Comparison of ENCODE assay signal across 30 cellular contexts in genomic region chr4:53784112-53784511, GRCh38.
"Had no signal": no experiment of that assay in that cellular context is flagged by ENCODE, and none has a peak within 500 bp of the region (broad histone marks: within the 10 kb centered on the region; RNA-seq: fewer than 3 reads in every experiment).

No MANE protein-coding gene starts in this region.

- H3K79me2 ChIP-seq: parathyroid adenoma had no signal

- H3K27ac ChIP-seq: neutrophil, parathyroid adenoma, psoas muscle, right lobe of liver, sigmoid colon, stomach, thoracic aorta, thyroid gland, tibial nerve, upper lobe of left lung, vagina had no signal

- H3K27me3 ChIP-seq: neutrophil, right lobe of liver, sigmoid colon, thyroid gland, tibial nerve, upper lobe of left lung, vagina had no signal

- H2AFZ ChIP-seq: parathyroid adenoma had no signal

- FAIRE-seq: small intestine, urothelium cell line had no signal

- H3K9me3 ChIP-seq: neutrophil, psoas muscle, right lobe of liver, sigmoid colon, stomach, thoracic aorta, thyroid gland, tibial nerve, upper lobe of left lung, vagina had no signal

- H3K27ac Mint-ChIP-seq: naive thymus-derived CD8-positive, alpha-beta T cell; natural killer cell treated with Interleukin-12 subunit alpha and Interleukin-12 subunit beta and Interleukin-15 and Interleukin-18, amount 100 ng/mL, for 72 hours; progenitor cell of endocrine pancreas; stimulated activated effector memory CD8-positive, alpha-beta T cell treated with anti-CD3 and anti-CD28 coated beads, Interleukin-12 subunit alpha, Interleukin-12 subunit beta, amount 100 ng/mL, for 72 hours; stimulated activated naive B cell treated with anti-CD40 and anti-IgM and Interleukin-4, amounts not matched to agents 10 μg/mL and 1 μg/mL and 100 μg/mL, for 72 hours; stimulated activated naive CD8-positive, alpha-beta T cell treated with anti-CD3 and anti-CD28 coated beads, Interleukin-15, Interleukin-2, amounts not matched to agents 100 ng/mL and 50 ng/mL, for 24 hours had no signal

- H3K4me1 Mint-ChIP-seq: naive thymus-derived CD8-positive, alpha-beta T cell; neural crest cell; stimulated activated effector memory CD8-positive, alpha-beta T cell treated with anti-CD3 and anti-CD28 coated beads, Interleukin-12 subunit alpha, Interleukin-12 subunit beta, amount 100 ng/mL, for 72 hours; stimulated activated naive B cell treated with anti-CD40 and anti-IgM and Interleukin-4, amounts not matched to agents 10 μg/mL and 1 μg/mL and 100 μg/mL, for 72 hours had no signal

- H3K9ac ChIP-seq: parathyroid adenoma had no signal

- H3K4me3 ChIP-seq: psoas muscle, right lobe of liver, sigmoid colon, stomach, thoracic aorta, thyroid gland, tibial nerve, upper lobe of left lung, vagina had no signal

- H3K36me3 ChIP-seq: neutrophil, right lobe of liver, sigmoid colon, stomach, thoracic aorta, thyroid gland, tibial nerve, upper lobe of left lung, vagina had no signal

- H3K36me3 Mint-ChIP-seq: naive thymus-derived CD8-positive, alpha-beta T cell; natural killer cell treated with Interleukin-12 subunit alpha and Interleukin-12 subunit beta and Interleukin-15 and Interleukin-18, amount 100 ng/mL, for 72 hours; stimulated activated effector memory CD8-positive, alpha-beta T cell treated with anti-CD3 and anti-CD28 coated beads, Interleukin-12 subunit alpha, Interleukin-12 subunit beta, amount 100 ng/mL, for 72 hours; stimulated activated naive B cell treated with anti-CD40 and anti-IgM and Interleukin-4, amounts not matched to agents 10 μg/mL and 1 μg/mL and 100 μg/mL, for 72 hours had no signal

- H3K27me3 Mint-ChIP-seq: stimulated activated naive CD8-positive, alpha-beta T cell treated with anti-CD3 and anti-CD28 coated beads, Interleukin-15, Interleukin-2, amounts not matched to agents 100 ng/mL and 50 ng/mL, for 24 hours had no signal

- DNase-seq: naive thymus-derived CD8-positive, alpha-beta T cell; nephron progenitor cell; nucleus accumbens; posterior cingulate gyrus; psoas muscle; right cardiac atrium; right lobe of liver; sigmoid colon; small intestine; stimulated activated CD4-positive, alpha-beta T cell treated with anti-CD3 and anti-CD28 coated beads, Interleukin-15, amount 100 ng/mL, for 24 hours; stimulated activated CD4-positive, alpha-beta T cell treated with anti-CD3 and anti-CD28 coated beads, Interleukin-2, amount 100 ng/mL, for 24 hours; stimulated activated CD4-positive, alpha-beta T cell treated with anti-CD3 and anti-CD28 coated beads, Interleukin-2, amount 100 ng/mL, for 48 hours; stimulated activated CD4-positive, alpha-beta T cell treated with anti-CD3 and anti-CD28 coated beads, Interleukin-4, amount 100 ng/mL, for 24 hours; stimulated activated naive B cell treated with anti-CD40 and anti-IgM and Interleukin-4, amounts not matched to agents 10 μg/mL and 1 μg/mL and 100 μg/mL, for 72 hours; stimulated activated naive CD4-positive, alpha-beta T cell treated with Interleukin-2 at 50 U/mL for 16 hours; stomach; thyroid gland; trophoblast cell; upper lobe of left lung had no signal

- H3K4me3 Mint-ChIP-seq: naive thymus-derived CD8-positive, alpha-beta T cell; natural killer cell treated with Interleukin-12 subunit alpha and Interleukin-12 subunit beta and Interleukin-15 and Interleukin-18, amount 100 ng/mL, for 72 hours; nephron progenitor cell; neural crest cell; stimulated activated effector memory CD8-positive, alpha-beta T cell treated with anti-CD3 and anti-CD28 coated beads, Interleukin-12 subunit alpha, Interleukin-12 subunit beta, amount 100 ng/mL, for 72 hours; stimulated activated naive B cell treated with anti-CD40 and anti-IgM and Interleukin-4, amounts not matched to agents 10 μg/mL and 1 μg/mL and 100 μg/mL, for 72 hours; stimulated activated naive CD8-positive, alpha-beta T cell treated with anti-CD3 and anti-CD28 coated beads, Interleukin-15, Interleukin-2, amounts not matched to agents 100 ng/mL and 50 ng/mL, for 24 hours had no signal

- ATAC-seq: naive thymus-derived CD8-positive, alpha-beta T cell; natural killer cell treated with Interleukin-12 subunit alpha and Interleukin-12 subunit beta and Interleukin-15 and Interleukin-18, amount 100 ng/mL, for 72 hours; psoas muscle; right cardiac atrium; right lobe of liver; stimulated activated effector memory CD8-positive, alpha-beta T cell treated with anti-CD3 and anti-CD28 coated beads, Interleukin-12 subunit alpha, Interleukin-12 subunit beta, amount 100 ng/mL, for 72 hours; stimulated activated naive B cell treated with anti-CD40 and anti-IgM and Interleukin-4, amounts not matched to agents 10 μg/mL and 1 μg/mL and 100 μg/mL, for 72 hours had no signal

- H3K9me3 Mint-ChIP-seq: natural killer cell treated with Interleukin-12 subunit alpha and Interleukin-12 subunit beta and Interleukin-15 and Interleukin-18, amount 100 ng/mL, for 72 hours; stimulated activated effector memory CD8-positive, alpha-beta T cell treated with anti-CD3 and anti-CD28 coated beads, Interleukin-12 subunit alpha, Interleukin-12 subunit beta, amount 100 ng/mL, for 72 hours; stimulated activated naive B cell treated with anti-CD40 and anti-IgM and Interleukin-4, amounts not matched to agents 10 μg/mL and 1 μg/mL and 100 μg/mL, for 72 hours; stimulated activated naive CD8-positive, alpha-beta T cell treated with anti-CD3 and anti-CD28 coated beads, Interleukin-15, Interleukin-2, amounts not matched to agents 100 ng/mL and 50 ng/mL, for 24 hours had no signal

- H3K4me1 ChIP-seq: parathyroid adenoma, psoas muscle, stomach, thyroid gland, tibial nerve had no signal
